Comparison of ENCODE assay signal across 30 cellular contexts in genomic region chr3:127920738-127921137, GRCh38. TPM values are rescaled to one million over a fixed set of nuclear protein-coding genes. Genes with fewer than 3 reads are reported as not detected.
"Had no signal": no experiment of that assay in that cellular context is flagged by ENCODE, and none has a peak within 500 bp of the region (broad histone marks: within the 10 kb centered on the region; RNA-seq: fewer than 3 reads in every experiment).

No MANE protein-coding gene starts in this region.

- DNase-seq: naive thymus-derived CD8-positive, alpha-beta T cell; nephron progenitor cell; nucleus accumbens; pancreas; right cardiac atrium; right lobe of liver; sigmoid colon; spleen; stimulated activated CD4-positive, alpha-beta T cell treated with anti-CD3 and anti-CD28 coated beads, Interleukin-12 subunit alpha, Interleukin-12 subunit beta, amount 100 ng/mL, for 4 hours; stimulated activated CD4-positive, alpha-beta T cell treated with anti-CD3 and anti-CD28 coated beads, Interleukin-1b, Interleukin-23, amount 100 ng/mL, for 48 hours; stimulated activated CD4-positive, alpha-beta T cell treated with anti-CD3 and anti-CD28 coated beads, Interleukin-4, amount 100 ng/mL, for 1 hour; stimulated activated CD4-positive, alpha-beta T cell treated with anti-CD3 and anti-CD28 coated beads, Interleukin-4, amount 100 ng/mL, for 4 hours; stimulated activated CD8-positive, alpha-beta memory T cell treated with anti-CD3 and anti-CD28 coated beads, Interleukin-4, amount 100 ng/mL, for 48 hours; stimulated activated naive CD4-positive, alpha-beta T cell; stimulated activated naive CD8-positive, alpha-beta T cell treated with anti-CD3 and anti-CD28 coated beads, Interleukin-15, amount 100 ng/mL, for 72 hours; stimulated activated naive CD8-positive, alpha-beta T cell treated with anti-CD3 and anti-CD28 coated beads, Interleukin-15, Interleukin-2, amounts not matched to agents 100 U/mL and 50 U/mL, for 24 hours; substantia nigra; testis; tibial artery; transverse colon; upper lobe of right lung; uterus had no signal

- H3K4me1 ChIP-seq: prostate gland, right lobe of liver, testis, upper lobe of right lung, uterus had no signal

- H3K4me3 ChIP-seq: pancreas, prostate gland, right lobe of liver, sigmoid colon, smooth muscle cell, spleen, suprapubic skin, testis, tibial artery, transverse colon, upper lobe of right lung, uterus had no signal

- FAIRE-seq: pancreas had no signal

- H3K27me3 ChIP-seq: pancreas, right lobe of liver, sigmoid colon, suprapubic skin, testis, tibial artery, transverse colon, upper lobe of right lung, uterus had no signal

- ATAC-seq: naive thymus-derived CD8-positive, alpha-beta T cell; natural killer cell treated with Interleukin-12 subunit alpha and Interleukin-12 subunit beta and Interleukin-15 and Interleukin-18, amount 100 ng/mL, for 72 hours; pancreas; right cardiac atrium; stimulated activated memory B cell treated with anti-CD40 and anti-IgM and Interleukin-4, amounts not matched to agents 10 μg/mL and 1 μg/mL and 100 μg/mL, for 72 hours; stimulated activated naive CD8-positive, alpha-beta T cell treated with anti-CD3 and anti-CD28 coated beads, Interleukin-15, amount 100 ng/mL, for 72 hours; stimulated activated naive CD8-positive, alpha-beta T cell treated with anti-CD3 and anti-CD28 coated beads, Interleukin-15, Interleukin-2, amounts not matched to agents 100 U/mL and 50 U/mL, for 24 hours; upper lobe of right lung had no signal

- H3K9me3 ChIP-seq: neutrophil, pancreas, prostate gland, right lobe of liver, sigmoid colon, spleen, suprapubic skin, testis, tibial artery, transverse colon, upper lobe of right lung, uterus had no signal

- H3K27ac ChIP-seq: neutrophil, pancreas, prostate gland, right lobe of liver, sigmoid colon, spleen, suprapubic skin, testis, tibial artery, transverse colon, upper lobe of right lung, uterus had no signal

- H3K36me3 ChIP-seq: neutrophil, pancreas, prostate gland, right lobe of liver, sigmoid colon, spleen, suprapubic skin, tibial artery, transverse colon, upper lobe of right lung, uterus had no signal

RNA-seq across cellular contexts. Expression of gene KBTBD12, which starts 5.7 kb away (rescaled TPM):
- total RNA-seq: naive thymus-derived CD8-positive, alpha-beta T cell; natural killer cell treated with Interleukin-12 subunit alpha and Interleukin-12 subunit beta and Interleukin-15 and Interleukin-18, amount 100 ng/mL, for 72 hours; neural crest cell; osteocyte; smooth muscle cell had no signal
- polyA plus RNA-seq: naive thymus-derived CD8-positive, alpha-beta T cell; smooth muscle cell had no signal
